Comparison of ENCODE assay signal across 8 cellular contexts in genomic region chr7:106057962-106058901, GRCh38. TPM values are rescaled to one million over a fixed set of nuclear protein-coding genes. Genes with fewer than 3 reads are reported as not detected.
DNase-seq lines count a peak whose midpoint lies in the region; ATAC-seq and TF ChIP-seq lines count a peak whose summit lies in the region.

No MANE protein-coding gene starts in this region.

- peak overlapping the region in 9 of 11 experiments; percentile 10 to 65 (median 32); a peak in 12 of 22 replicates for H3K9ac ChIP-seq in BLaER1 treated with 17β-estradiol and CSF1 and Interleukin-3, amounts not matched to agents 10 nM and 100 nM

- peak; percentile 76 for DNase-seq in inferior parietal cortex (ENCODE audit: extremely low spot score)
- peak; percentile 69 for DNase-seq in transverse colon
- no peak for DNase-seq in activated T-cell treated with anti-CD3 and anti-CD28 coated beads, Interleukin-2, amount 50 U/mL, for 1 hour
- no peak for DNase-seq in epidermal melanocyte (ENCODE audit: insufficient read length, low spot score)

- H3K27me3 ChIP-seq in BLaER1 treated with 17β-estradiol and CSF1 and Interleukin-3, amounts not matched to agents 10 nM and 100 nM: no peaks in the 10 kb centered on the region
- no peaks in the 10 kb centered on the region for H3K27me3 ChIP-seq in transverse colon

- intact Hi-C loops in transverse colon (cut with DNase I; ENCODE audit: low total_unique reads): loop anchor here (2.0 kb wide), 1 partner anchor 95 kb away; no protein-coding TSS in a partner anchor

- in situ Hi-C loops in transverse colon (cut with MboI; ENCODE audit: low pct_ligation_motif_present in 1 of 4, low pct_unique_long_range_greater_than_20kb in 1 of 4, low sequenced_read_pairs in 3 of 4): loop anchor here in 3 of 4 donors (5.0 kb wide), 1 partner anchor 94 kb away; no protein-coding TSS in a partner anchor

- H3K4me3 ChIP-seq in BLaER1 treated with 17β-estradiol and CSF1 and Interleukin-3, amounts not matched to agents 10 nM and 100 nM: no peak overlapping the region
- H3K4me3 ChIP-seq in transverse colon: no peak overlapping the region

- no peak for TF ChIP-seq EP300 in transverse colon (IDR thresholded peaks at IDR 0.05; ENCODE audit: low read depth)

- TF ChIP-seq CTCF in transverse colon (IDR thresholded peaks at IDR 0.05): no peak

- no peaks in the 10 kb centered on the region for H3K36me3 ChIP-seq in BLaER1 treated with 17β-estradiol and CSF1 and Interleukin-3, amounts not matched to agents 10 nM and 100 nM
- H3K36me3 ChIP-seq in transverse colon: no peaks in the 10 kb centered on the region

- ATAC-seq in GM19043 (IDR thresholded peaks at IDR 0.05; ENCODE audit: low read depth, unreplicated experiment) (peak; percentile 59), HG03103 (IDR thresholded peaks at IDR 0.05; ENCODE audit: low read depth, unreplicated experiment) (peak; percentile 57)

- H3K4me2 ChIP-seq in BLaER1 treated with 17β-estradiol and CSF1 and Interleukin-3, amounts not matched to agents 10 nM and 100 nM: peak overlapping the region; percentile 56 to 91 (median 81)

- peaks cover 4 to 15% (median 9%) of the 10 kb centered on the region in 11 experiments; a peak in 15 of 22 replicates for H3K9me3 ChIP-seq in BLaER1 treated with 17β-estradiol and CSF1 and Interleukin-3, amounts not matched to agents 10 nM and 100 nM (replicated peaks in 1 of 11)
- H3K9me3 ChIP-seq in transverse colon: no peaks in the 10 kb centered on the region

- peak; percentile 53; the same call in 1 of the 2 replicates for TF ChIP-seq POLR2A in Raji (IDR thresholded peaks at IDR 0.05; ENCODE audit: insufficient read depth, low read depth, low read length)
- no peak for TF ChIP-seq POLR2A in transverse colon (IDR thresholded peaks at IDR 0.05)

- H4K20me1 ChIP-seq in BLaER1 treated with 17β-estradiol and CSF1 and Interleukin-3, amounts not matched to agents 10 nM and 100 nM: no peaks in the 10 kb centered on the region

- H3K27ac ChIP-seq in BLaER1 treated with 17β-estradiol and CSF1 and Interleukin-3, amounts not matched to agents 10 nM and 100 nM: peak overlapping the region in 9 of 11 experiments; percentile 39 to 74 (median 65); a peak in 17 of 22 replicates
- peak overlapping the region; percentile 37 to 62 (median 54) for H3K27ac ChIP-seq in transverse colon

- WGBS in transverse colon (ENCODE audit: low coverage in 1 of 2), 2 donors: 52 to 77% methylated on average over 7 to 19 of the region's 19 CpGs

- peaks cover 45 to 63% (median 63%) of the 10 kb centered on the region in 10 experiments for H3K4me1 ChIP-seq in BLaER1 treated with 17β-estradiol and CSF1 and Interleukin-3, amounts not matched to agents 10 nM and 100 nM
- peaks cover 16 to 32% (median 24%) of the 10 kb centered on the region in 4 donors for H3K4me1 ChIP-seq in transverse colon

RNA-seq across cellular contexts. Expression of gene SYPL1, which starts 53.9 kb away (rescaled TPM):
- total RNA-seq in transverse colon: 10 to 100 TPM; 36.7 to 81.8 (median 59.5) TPM

Comparison
In these comparisons a context has a peak if more than half of its experiments do, and no peak if none do; other contexts are left out.
1. DNase-seq: peak in inferior parietal cortex (single experiment) and transverse colon (single experiment); none in activated T-cell treated with anti-CD3 and anti-CD28 coated beads, Interleukin-2, amount 50 U/mL, for 1 hour (single experiment) and epidermal melanocyte (single experiment).